8 cellular contexts compared by ENCODE assay signal in genomic region chr19:39506944-39507714, GRCh38. TPM values are rescaled to one million over a fixed set of nuclear protein-coding genes. Genes with fewer than 3 reads are reported as not detected.
DNase-seq lines count a peak whose midpoint lies in the region; ATAC-seq, FAIRE-seq and TF ChIP-seq lines count a peak whose summit lies in the region.

No MANE protein-coding gene starts in this region.

- no peak overlapping the region for H3K27ac Mint-ChIP-seq in osteocyte (ENCODE audit: unreplicated experiment)

- H3K4me1 Mint-ChIP-seq in osteocyte (ENCODE audit: unreplicated experiment): peaks cover 15% of the 10 kb centered on the region

- H3K9ac ChIP-seq in fibroblast of lung (ENCODE audit: insufficient read depth, low read length): no peak overlapping the region

- H3K27ac ChIP-seq in fibroblast of lung (ENCODE audit: insufficient read depth, low read length): no peak overlapping the region

- no peaks in the 10 kb centered on the region for H3K9me3 Mint-ChIP-seq in osteocyte (ENCODE audit: unreplicated experiment)

- no peak for ATAC-seq in GM18519 (IDR thresholded peaks at IDR 0.05; ENCODE audit: low FRiP score, unreplicated experiment)

- H3K27me3 ChIP-seq in fibroblast of lung (ENCODE audit: control insufficient read depth, insufficient read depth, low read length): peaks cover 21% of the 10 kb centered on the region

- H3K36me3 ChIP-seq in fibroblast of lung (ENCODE audit: control insufficient read depth, insufficient read depth, low read length): no peaks in the 10 kb centered on the region

- H3K36me3 Mint-ChIP-seq in osteocyte (ENCODE audit: unreplicated experiment): no peaks in the 10 kb centered on the region

- H3K27me3 Mint-ChIP-seq in osteocyte (ENCODE audit: unreplicated experiment): peaks cover 35% of the 10 kb centered on the region

- H3K4me3 ChIP-seq in AG09309 (ENCODE audit: control insufficient read depth, low read depth, low read length) (peak overlapping the region; percentile 49), fibroblast of lung (replicated peaks in 1 of 4; ENCODE audit: control extremely low read depth in 1 of 4, insufficient read depth in 1 of 4, low read depth in 3 of 4, low read length in 4 of 4) (peak overlapping the region; percentile 30 to 52 (median 46))

- TF ChIP-seq CTCF in AG09309 (IDR thresholded peaks at IDR 0.05; ENCODE audit: control insufficient read depth, insufficient read depth, low read depth, low read length, missing control alignments) (no peak), fibroblast of lung (conservative IDR thresholded peaks at IDR 0.05 in 1 of 2, IDR thresholded peaks at IDR 0.05 in 1 of 2; ENCODE audit: low read depth in 1 of 2, low read length in 2 of 2) (no peak), osteocyte (IDR thresholded peaks at IDR 0.05) (no peak)

- H3K4me1 ChIP-seq in fibroblast of lung (ENCODE audit: control insufficient read depth, extremely low read depth, insufficient read depth, low read length): no peaks in the 10 kb centered on the region

- peak overlapping the region; percentile 75 for H3K4me3 Mint-ChIP-seq in osteocyte (ENCODE audit: unreplicated experiment)

- DNase-seq in AG09309 (ENCODE audit: low read depth) (no peak), GM19239 (ENCODE audit: insufficient read length, low spot score) (peak; percentile 76), NCI-H524 (lab: John Stamatoyannopoulos, UW) (peak; percentile 44 to 81), fibroblast of lung (ENCODE audit: low read depth in 2 of 2) (peak; percentile 44 to 69), osteocyte (ENCODE audit: extremely low spot score, unreplicated experiment) (no peak), mesenteric fat pad (ENCODE audit: low spot score) (no peak)
- DNase-seq in activated CD8-positive, alpha-beta memory T cell treated with anti-CD3 and anti-CD28 coated beads, Interleukin-2, amount 50 U/mL, for 48 hours: peak; percentile 84

- peak overlapping the region; percentile 69 for H2AFZ ChIP-seq in fibroblast of lung (ENCODE audit: low read length)

- FAIRE-seq in GM19239 (lab: Jason Lieb, UNC): no peak

- H3K9me3 ChIP-seq in fibroblast of lung (ENCODE audit: control insufficient read depth, insufficient read depth, low read depth, low read length): no peaks in the 10 kb centered on the region

- peak overlapping the region; percentile 64 for H3K4me2 ChIP-seq in fibroblast of lung (ENCODE audit: extremely low read depth, insufficient read depth, low read length)

- H3K79me2 ChIP-seq in fibroblast of lung (ENCODE audit: control insufficient read depth, insufficient read depth, low read length): no peaks in the 10 kb centered on the region

- H4K20me1 ChIP-seq in fibroblast of lung (ENCODE audit: control insufficient read depth, extremely low read depth, insufficient read depth, low read length): no peaks in the 10 kb centered on the region

RNA-seq across cellular contexts. Expression of gene SELENOV, which starts 7.8 kb away (rescaled TPM):
- total RNA-seq in fibroblast of lung (not detected in 2 replicates), osteocyte (not detected in 2 replicates), mesenteric fat pad (not detected)
- polyA plus RNA-seq in fibroblast of lung: not detected in 2 replicates
- polyA plus RNA-seq in fibroblast of lung (2012): not detected in 2 replicates
- not detected in 2 replicates for polyA minus RNA-seq in fibroblast of lung (ENCODE audit: low replicate concordance)

RNA-seq across cellular contexts. Expression of gene DLL3, which starts 8.4 kb away (rescaled TPM):
- total RNA-seq in fibroblast of lung (under 0.01 TPM in 2 replicates), osteocyte (0.42 and 0.62 TPM in 2 replicates), mesenteric fat pad (not detected)
- polyA plus RNA-seq in fibroblast of lung: 0.08 and 0.11 TPM in 2 replicates
- 0.28 and 0.36 TPM in 2 replicates for polyA plus RNA-seq in fibroblast of lung (2012)
- not detected in 2 replicates for polyA minus RNA-seq in fibroblast of lung (ENCODE audit: low replicate concordance)

RNA-seq across cellular contexts. Expression of gene EID2B, which starts 25.5 kb away (rescaled TPM):
- 3.1 and 4.1 TPM in 2 replicates for total RNA-seq in fibroblast of lung
- 3.4 and 4.0 TPM in 2 replicates for polyA plus RNA-seq in fibroblast of lung
- 2.3 and 2.9 TPM in 2 replicates for polyA plus RNA-seq in fibroblast of lung (2012)
- polyA minus RNA-seq in fibroblast of lung (ENCODE audit: low replicate concordance): 0.47 and 1.8 TPM in 2 replicates
- total RNA-seq in osteocyte: 3.6 and 4.0 TPM in 2 replicates
- total RNA-seq in mesenteric fat pad: 2.1 TPM

RNA-seq across cellular contexts. Expression of gene TIMM50, which starts 26.5 kb away (rescaled TPM):
- total RNA-seq in fibroblast of lung (37.2 and 45.7 TPM in 2 replicates), osteocyte (55.9 and 56.0 TPM in 2 replicates), mesenteric fat pad (58.4 TPM)
- 43.5 and 71.0 TPM in 2 replicates for polyA plus RNA-seq in fibroblast of lung
- polyA plus RNA-seq in fibroblast of lung (2012): 63.2 and 96.3 TPM in 2 replicates
- 167 and 175 TPM in 2 replicates for polyA minus RNA-seq in fibroblast of lung (ENCODE audit: low replicate concordance)

RNA-seq across cellular contexts. Expression of gene EID2, which starts 32.8 kb away (rescaled TPM):
- total RNA-seq in fibroblast of lung: 9.1 and 10.5 TPM in 2 replicates
- 10.0 and 11.0 TPM in 2 replicates for polyA plus RNA-seq in fibroblast of lung
- polyA plus RNA-seq in fibroblast of lung (2012): 16.4 and 17.9 TPM in 2 replicates
- polyA minus RNA-seq in fibroblast of lung (ENCODE audit: low replicate concordance): 2.1 and 3.3 TPM in 2 replicates
- 16.6 and 18.1 TPM in 2 replicates for total RNA-seq in osteocyte
- total RNA-seq in mesenteric fat pad: 12.7 TPM

Comparison
In these comparisons a context has a peak if more than half of its experiments do, and no peak if none do; other contexts are left out.
1. DNase-seq: peak in GM19239 (single experiment), NCI-H524 (2 of 2), activated CD8-positive, alpha-beta memory T cell treated with anti-CD3 and anti-CD28 coated beads, Interleukin-2, amount 50 U/mL, for 48 hours (single experiment) and fibroblast of lung (2 of 2); none in AG09309 (single experiment), osteocyte (single experiment) and mesenteric fat pad (single experiment).